20 cellular contexts compared by ENCODE assay signal in the genomic region with DNA sequence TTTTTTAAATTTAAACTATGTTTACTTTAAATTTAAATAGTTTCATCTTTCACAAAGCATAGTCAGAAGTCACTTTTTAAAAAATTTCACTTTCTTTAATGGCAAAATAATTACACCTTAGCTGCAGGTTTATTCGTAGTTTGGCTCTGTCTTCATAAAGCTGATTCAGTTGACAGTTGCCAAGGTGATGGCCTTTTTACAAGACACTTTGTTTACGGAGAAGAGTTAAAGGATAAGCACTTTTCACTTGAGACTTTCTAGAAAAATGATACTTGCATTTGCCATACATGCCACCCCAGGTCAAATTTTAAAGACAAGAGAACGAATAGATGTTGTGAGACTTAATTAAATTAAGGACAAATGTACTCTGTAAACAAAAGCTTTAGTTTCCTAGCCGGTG.
"Had no signal": no experiment of that assay in that cellular context is flagged by ENCODE, and none has a peak within 500 bp of the region (broad histone marks: within the 10 kb centered on the region; RNA-seq: fewer than 3 reads in every experiment).

No MANE protein-coding gene starts in this region.

- H3K4me3 ChIP-seq: psoas muscle, suprapubic skin, tibial artery had no signal

- DNase-seq: activated CD4-positive, alpha-beta T cell treated with anti-CD3 and anti-CD28 coated beads for 1 hour; activated CD4-positive, alpha-beta T cell treated with anti-CD3 and anti-CD28 coated beads, Interleukin-2, amount 10 ng/mL, durations not matched to agents 7 days and 5 days; activated CD8-positive, alpha-beta T cell treated with anti-CD3 and anti-CD28 coated beads for 36 hours; activated gamma-delta T cell treated with Interleukin-2 at 50 U/mL for 16 hours; activated naive CD4-positive, alpha-beta T cell treated with anti-CD3 and anti-CD28 coated beads, Interleukin-2, amount 50 U/mL, for 16 hours; activated naive CD8-positive, alpha-beta T cell treated with anti-CD3 and anti-CD28 coated beads, Interleukin-2, amount 50 U/mL, for 24 hours; activated T-cell treated with anti-CD3 and anti-CD28 coated beads, Interleukin-2, amount 50 U/mL, for 4 hours; islet precursor cell; left ventricle myocardium superior; psoas muscle; stimulated activated CD4-positive, alpha-beta T cell treated with anti-CD3 and anti-CD28 coated beads, Interleukin-15, amount 100 ng/mL, for 24 hours; stimulated activated CD4-positive, alpha-beta T cell treated with anti-CD3 and anti-CD28 coated beads, Interleukin-2, amount 100 ng/mL, for 24 hours; stimulated activated naive CD4-positive, alpha-beta T cell; T1000; tibial artery had no signal

- H3K27ac ChIP-seq: epithelial cell of prostate, neutrophil, psoas muscle, suprapubic skin, tibial artery had no signal

- ATAC-seq: activated CD8-positive, alpha-beta T cell treated with anti-CD3 and anti-CD28 coated beads for 36 hours; activated naive CD8-positive, alpha-beta T cell treated with anti-CD3 and anti-CD28 coated beads, Interleukin-2, amount 50 U/mL, for 24 hours; activated T-cell treated with anti-CD3 and anti-CD28 coated beads, Interleukin-2, amount 50 U/mL, for 4 hours; activated T-helper 17 cell treated with anti-CD3 and anti-CD28 coated beads, Interleukin-2, amount 50 U/mL, for 72 hours; psoas muscle; WTC11 had no signal

- H3K4me1 ChIP-seq: suprapubic skin, tibial artery had no signal

- H3K36me3 ChIP-seq: neutrophil, suprapubic skin, tibial artery had no signal

- H3K9me3 ChIP-seq: neutrophil, psoas muscle, suprapubic skin, tibial artery had no signal

- H3K27me3 ChIP-seq: neutrophil, suprapubic skin, tibial artery had no signal
